ENCODE assay signal across 9 cellular contexts in genomic region chr18:57781128-57781463, GRCh38. TPM values are rescaled to one million over a fixed set of nuclear protein-coding genes. Genes with fewer than 3 reads are reported as not detected.
DNase-seq lines count a peak whose midpoint lies in the region; ATAC-seq and TF ChIP-seq lines count a peak whose summit lies in the region.
"Had no signal": no experiment of that assay in that cellular context is flagged by ENCODE, and none has a peak within 500 bp of the region (broad histone marks: within the 10 kb centered on the region; RNA-seq: fewer than 3 reads in every experiment).

No MANE protein-coding gene starts in this region.

- H3K36me3 ChIP-seq in HCT116 (ENCODE audit: control insufficient read depth in 1 of 2, insufficient read depth in 2 of 2, low read length in 2 of 2) (no peaks in the 10 kb centered on the region), right lobe of liver (no peaks in the 10 kb centered on the region), stomach smooth muscle (ENCODE audit: control insufficient read depth in 2 of 2, insufficient read depth in 2 of 2, low read length in 2 of 2) (no peaks in the 10 kb centered on the region)

- intact Hi-C loops in HCT116 (cut with micrococcal nuclease) (no loop called here), right lobe of liver (cut with DNase I) (no loop called here)

- CTCF ChIA-PET in HCT116 (lab: Charles Lee): no interaction called here

- TF ChIP-seq CTCF in HCT116 (IDR thresholded peaks at IDR 0.05 in 2 of 3, conservative IDR thresholded peaks at IDR 0.05 in 1 of 3; ENCODE audit: borderline replicate concordance in 1 of 3, insufficient read depth in 1 of 3, low read depth in 2 of 3, low read length in 2 of 3) (no peak), WI38 (IDR thresholded peaks at IDR 0.05; ENCODE audit: low read depth, low read length) (no peak), right lobe of liver (IDR thresholded peaks at IDR 0.05) (no peak)

- H2AFZ ChIP-seq in HCT116 (ENCODE audit: low read depth, low read length, poor library complexity, severe bottlenecking): no peak overlapping the region

- H3K4me2 ChIP-seq in HCT116 (ENCODE audit: low read length): peak overlapping the region; percentile 49

- no peaks in the 10 kb centered on the region for H3K9me2 ChIP-seq in HCT116 (ENCODE audit: insufficient read depth)

- no TSS peak for BruUV-seq in HCT116 (replicated peaks; lab: Mats Ljungman, UMichigan)

- ATAC-seq in HCT116 (no peak), right lobe of liver (no peak), HG02885 (IDR thresholded peaks at IDR 0.05; ENCODE audit: poor library complexity, unreplicated experiment) (no peak)

- no peak for DNase-seq in HCT116 (ENCODE audit: low read depth, low spot score)
- no peak for DNase-seq in right lobe of liver
- DNase-seq in pons (ENCODE audit: low spot score): no peak
- no peak for DNase-seq in C1 segment of cervical spinal cord (lab: John Stamatoyannopoulos, UW)
- DNase-seq in NCI-H1105 treated with DMSO at 0.1 percent for 48 hours (lab: John Stamatoyannopoulos, UW): no peak
- DNase-seq: NCI-H774 had no signal

- H3K27ac ChIP-seq in HCT116 (ENCODE audit: low read depth, low read length): no peak overlapping the region
- peak overlapping the region; percentile 16 to 73 (median 62) for H3K27ac ChIP-seq in right lobe of liver
- H3K27ac ChIP-seq in stomach smooth muscle (ENCODE audit: low read length): peak overlapping the region; percentile 61

- POLR2A ChIA-PET in HCT116 (lab: Charles Lee): no interaction called here

- no peak for TF ChIP-seq RAD21 in HCT116 (IDR thresholded peaks at IDR 0.05; ENCODE audit: low read depth)

- H3K79me2 ChIP-seq in HCT116 (ENCODE audit: insufficient read depth, low read length): peaks cover 4% of the 10 kb centered on the region; the same call in 1 of the 2 replicates

- no peaks in the 10 kb centered on the region for H4K20me1 ChIP-seq in HCT116 (ENCODE audit: insufficient read depth)

- peaks cover 43 to 69% of the 10 kb centered on the region in 2 experiments for H3K4me1 ChIP-seq in HCT116 (ENCODE audit: control insufficient read depth in 1 of 2, insufficient read depth in 2 of 2, low read length in 2 of 2)
- peaks cover 0 to 31% (median 8%) of the 10 kb centered on the region in 4 donors for H3K4me1 ChIP-seq in right lobe of liver
- H3K4me1 ChIP-seq in stomach smooth muscle (ENCODE audit: control insufficient read depth, insufficient read depth, low read length): peaks cover 35% of the 10 kb centered on the region

- H3K9me3 ChIP-seq in HCT116 (ENCODE audit: control insufficient read depth in 1 of 2, insufficient read depth in 1 of 2, low read depth in 1 of 2, low read length in 2 of 2) (no peaks in the 10 kb centered on the region), right lobe of liver (no peaks in the 10 kb centered on the region), stomach smooth muscle (ENCODE audit: control insufficient read depth in 2 of 2, low read length in 2 of 2) (no peaks in the 10 kb centered on the region)

- 52% methylated on average over 2 of the region's 2 CpGs for WGBS in right lobe of liver (ENCODE audit: insufficient coverage, low coverage, low lambda C conversion rate, missing lambda C conversion rate)

- RAD21 ChIA-PET in HCT116 (lab: Charles Lee; ENCODE audit: low non-redundant PET in 1 of 2, low total read pairs in 2 of 2, uncharacterized antibody in 2 of 2, unreplicated experiment in 2 of 2): no interaction called here

- H3K27me3 ChIP-seq in HCT116 (ENCODE audit: insufficient read depth, low read length): no peaks in the 10 kb centered on the region
- H3K27me3 ChIP-seq in right lobe of liver: no peaks in the 10 kb centered on the region
- no peaks in the 10 kb centered on the region for H3K27me3 ChIP-seq in stomach smooth muscle (ENCODE audit: control insufficient read depth in 1 of 2, insufficient read depth in 2 of 2, low read length in 2 of 2)

- no peak overlapping the region for H3K4me3 ChIP-seq in HCT116 (replicated peaks in 1 of 2; ENCODE audit: low read depth in 1 of 2, low read length in 2 of 2)
- H3K4me3 ChIP-seq in WI38 (ENCODE audit: low read depth, low read length): peak overlapping the region; percentile 20
- H3K4me3 ChIP-seq in right lobe of liver: no peak overlapping the region
- H3K4me3 ChIP-seq in stomach smooth muscle (ENCODE audit: low read length in 2 of 2): peak overlapping the region in 1 of 2 donors; percentile 10

- H3K9ac ChIP-seq in HCT116 (ENCODE audit: low read length) (no peak overlapping the region), stomach smooth muscle (ENCODE audit: low read length in 2 of 2) (no peak overlapping the region)

- TF ChIP-seq POLR2A in HCT116 (IDR thresholded peaks at IDR 0.05; ENCODE audit: borderline replicate concordance, extremely low read depth, insufficient read depth, insufficient read length) (no peak), right lobe of liver (IDR thresholded peaks at IDR 0.05) (no peak)

TF ChIP-seq in HCT116, 20 proteins besides CTCF, POLR2A, EP300 and RAD21:
- TF ChIP-seq SP1 (IDR thresholded peaks at IDR 0.05; ENCODE audit: low read depth): 0 out of 2 replicates have a peak, but pooled peaks have one; percentile 5
- TF ChIP-seq YY1 (IDR thresholded peaks at IDR 0.05; ENCODE audit: extremely low read depth, insufficient replicate concordance, low read depth, low read length): no peak
- TF ChIP-seq MAX (IDR thresholded peaks at IDR 0.05): no peak

RNA-seq across cellular contexts. Expression of gene ATP8B1, which starts 22.0 kb away (rescaled TPM):
- total RNA-seq in HCT116 (2021; ENCODE audit: unreplicated experiment): 15.9 TPM
- polyA plus RNA-seq in HCT116 (2012): 8.1 and 8.6 TPM in 2 replicates
- total RNA-seq in right lobe of liver: 10 to 100 TPM in 5 of 6 experiments, 1 to 10 TPM in 1; 9.0 to 18.4 (median 17.1) TPM
